ENCODE assay signal across 22 cellular contexts in genomic region chr1:7362947-7363346, GRCh38.
"Had no signal": no experiment of that assay in that cellular context is flagged by ENCODE, and none has a peak within 500 bp of the region (broad histone marks: within the 10 kb centered on the region; RNA-seq: fewer than 3 reads in every experiment).

No MANE protein-coding gene starts in this region.

- H3K36me3 ChIP-seq: colonic mucosa, esophagus squamous epithelium, lower lobe of right lung, ovary, tibial nerve, upper lobe of right lung had no signal

- H3K4me3 ChIP-seq: colonic mucosa, esophagus squamous epithelium, lower lobe of right lung, ovary, skin epidermis, testis, tibial nerve, upper lobe of right lung had no signal

- H3K9me3 Mint-ChIP-seq: memory B cell; mesothelial cell of epicardium; natural killer cell; neural crest cell; stimulated activated naive B cell treated with anti-CD40 and anti-IgM and Interleukin-4, amounts not matched to agents 10 μg/mL and 1 μg/mL and 100 μg/mL, for 72 hours; stimulated activated naive CD8-positive, alpha-beta T cell treated with anti-CD3 and anti-CD28 coated beads, Interleukin-15, amount 100 ng/mL, for 72 hours had no signal

- H3K9me3 ChIP-seq: colonic mucosa, esophagus squamous epithelium, lower lobe of right lung, ovary, testis, tibial nerve, upper lobe of right lung had no signal

- H3K27ac ChIP-seq: colonic mucosa, esophagus squamous epithelium, lower lobe of right lung, ovary, skin epidermis, testis, tibial nerve, upper lobe of right lung had no signal

- ATAC-seq: left lobe of liver; lower lobe of right lung; natural killer cell; sciatic nerve; stimulated activated naive B cell treated with anti-CD40 and anti-IgM and Interleukin-4, amounts not matched to agents 10 μg/mL and 1 μg/mL and 100 μg/mL, for 72 hours; stimulated activated naive CD8-positive, alpha-beta T cell treated with anti-CD3 and anti-CD28 coated beads, Interleukin-15, amount 100 ng/mL, for 72 hours; upper lobe of right lung had no signal

- H3K27ac Mint-ChIP-seq: memory B cell; mesothelial cell of epicardium; natural killer cell; progenitor cell of endocrine pancreas; stimulated activated naive B cell treated with anti-CD40 and anti-IgM and Interleukin-4, amounts not matched to agents 10 μg/mL and 1 μg/mL and 100 μg/mL, for 72 hours; stimulated activated naive CD8-positive, alpha-beta T cell treated with anti-CD3 and anti-CD28 coated beads, Interleukin-15, amount 100 ng/mL, for 72 hours had no signal

- H3K4me1 Mint-ChIP-seq: memory B cell; mesothelial cell of epicardium; natural killer cell; neural crest cell; stimulated activated naive CD8-positive, alpha-beta T cell treated with anti-CD3 and anti-CD28 coated beads, Interleukin-15, amount 100 ng/mL, for 72 hours had no signal

- H3K36me3 Mint-ChIP-seq: memory B cell; mesothelial cell of epicardium; natural killer cell; stimulated activated naive B cell treated with anti-CD40 and anti-IgM and Interleukin-4, amounts not matched to agents 10 μg/mL and 1 μg/mL and 100 μg/mL, for 72 hours had no signal

- H3K27me3 ChIP-seq: colonic mucosa, ovary, testis, tibial nerve, upper lobe of right lung had no signal

- H3K27me3 Mint-ChIP-seq: memory B cell; stimulated activated naive B cell treated with anti-CD40 and anti-IgM and Interleukin-4, amounts not matched to agents 10 μg/mL and 1 μg/mL and 100 μg/mL, for 72 hours; stimulated activated naive CD8-positive, alpha-beta T cell treated with anti-CD3 and anti-CD28 coated beads, Interleukin-15, amount 100 ng/mL, for 72 hours had no signal

- H3K4me3 Mint-ChIP-seq: memory B cell; mesothelial cell of epicardium; natural killer cell; neural crest cell; stimulated activated naive B cell treated with anti-CD40 and anti-IgM and Interleukin-4, amounts not matched to agents 10 μg/mL and 1 μg/mL and 100 μg/mL, for 72 hours; stimulated activated naive CD8-positive, alpha-beta T cell treated with anti-CD3 and anti-CD28 coated beads, Interleukin-15, amount 100 ng/mL, for 72 hours had no signal

- H3K4me1 ChIP-seq: colonic mucosa, esophagus squamous epithelium, lower lobe of right lung, testis, tibial nerve, upper lobe of right lung had no signal

- DNase-seq: colonic mucosa; dermis blood vessel endothelial cell; esophagus squamous epithelium; foreskin fibroblast; hippocampal formation; lower lobe of right lung; natural killer cell; ovary; stimulated activated CD4-positive, alpha-beta T cell treated with anti-CD3 and anti-CD28 coated beads, Interleukin-2, amount 100 ng/mL, for 24 hours; stimulated activated CD4-positive, alpha-beta T cell treated with anti-CD3 and anti-CD28 coated beads, Interleukin-4, amount 100 ng/mL, for 4 hours; stimulated activated naive B cell treated with anti-CD40 and anti-IgM and Interleukin-4, amounts not matched to agents 10 μg/mL and 1 μg/mL and 100 μg/mL, for 72 hours; stimulated activated naive CD8-positive, alpha-beta T cell treated with anti-CD3 and anti-CD28 coated beads, Interleukin-15, amount 100 ng/mL, for 72 hours; testis; upper lobe of right lung had no signal
